ENCODE assay signal across 1 cellular context in the genomic region with DNA sequence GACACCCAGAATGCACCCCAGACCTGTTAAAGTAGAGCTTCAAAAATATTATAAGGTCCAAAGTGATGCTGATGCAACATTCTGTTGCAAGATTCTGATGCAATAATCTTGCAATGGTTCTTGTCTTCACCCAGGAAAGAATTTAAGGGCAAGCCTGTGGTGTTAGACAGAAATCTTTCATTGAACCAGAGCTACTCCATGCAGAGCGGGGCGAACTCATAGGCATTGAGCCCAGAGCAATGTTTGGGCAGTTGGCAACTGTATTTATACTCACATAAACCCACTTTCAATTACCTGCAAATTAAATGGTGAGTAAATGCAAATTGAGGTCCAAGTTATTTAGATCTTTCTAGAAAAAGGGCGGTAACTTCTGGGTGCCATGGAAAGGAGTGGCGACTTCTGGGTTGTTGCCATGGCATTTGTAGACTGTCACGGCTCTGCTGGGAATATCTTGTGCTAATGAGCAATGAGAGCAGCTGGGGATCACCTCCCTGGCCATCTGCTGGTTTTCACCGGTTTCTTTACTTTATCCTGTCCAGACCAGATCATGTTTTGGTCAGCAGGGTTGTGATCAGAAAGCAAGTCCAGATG.
TF ChIP-seq lines count a peak whose summit lies in the region.

No MANE protein-coding gene starts in this region.

TF ChIP-seq in K562, 482 proteins besides CTCF, POLR2A, EP300 and RAD21 (continued from another document and continues in another):
- TF ChIP-seq ZBTB40 (IDR thresholded peaks at IDR 0.05): no peak
- TF ChIP-seq ZBTB40 (CRISPR knock-in tag; IDR thresholded peaks at IDR 0.05): no peak
- TF ChIP-seq MBD2 (IDR thresholded peaks at IDR 0.05; ENCODE audit: borderline replicate concordance, low read depth): no peak
- no peak for TF ChIP-seq TCF7L2 (IDR thresholded peaks at IDR 0.05; ENCODE audit: low read depth, low read length)
- no peak for TF ChIP-seq ZNF12 (CRISPR knock-in tag; IDR thresholded peaks at IDR 0.05)
- TF ChIP-seq COPS2 (conservative IDR thresholded peaks at IDR 0.05): no peak
- peak; percentile 100 for TF ChIP-seq ZNF584 (CRISPR knock-in tag; IDR thresholded peaks at IDR 0.05; ENCODE audit: low read depth)
- TF ChIP-seq PHF8 (IDR thresholded peaks at IDR 0.05; ENCODE audit: borderline replicate concordance, low read length): no peak
- no peak for TF ChIP-seq HNRNPUL1 (IDR thresholded peaks at IDR 0.05; ENCODE audit: low read length)
- no peak for TF ChIP-seq BRD4 (IDR thresholded peaks at IDR 0.05)
- TF ChIP-seq SIN3B (IDR thresholded peaks at IDR 0.05; ENCODE audit: low read depth): no peak
- TF ChIP-seq PBX2 (CRISPR knock-in tag; IDR thresholded peaks at IDR 0.05; ENCODE audit: low read depth): no peak
- TF ChIP-seq PBX2 (tag; conservative IDR thresholded peaks at IDR 0.05; ENCODE audit: low read depth): peak; percentile 69; the same call in 1 of the 2 replicates
- no peak for TF ChIP-seq ZNF277 (CRISPR knock-in tag; IDR thresholded peaks at IDR 0.05; ENCODE audit: borderline replicate concordance)
- TF ChIP-seq SIX5 (IDR thresholded peaks at IDR 0.05; ENCODE audit: borderline replicate concordance in 1 of 2, insufficient read depth in 1 of 2, low read depth in 1 of 2, low read length in 2 of 2): no peak
- TF ChIP-seq SRSF1 (IDR thresholded peaks at IDR 0.05; ENCODE audit: low read depth, low read length): no peak
- peak; percentile 93 for TF ChIP-seq CEBPG (CRISPR knock-in tag; IDR thresholded peaks at IDR 0.05)
- peak; percentile 100 for TF ChIP-seq CEBPG (tag; conservative IDR thresholded peaks at IDR 0.05 in 1 of 2, IDR thresholded peaks at IDR 0.05 in 1 of 2)
- no peak for TF ChIP-seq LCOR (CRISPR knock-in tag; IDR thresholded peaks at IDR 0.05)
- peak; percentile 99 for TF ChIP-seq E2F3 (CRISPR knock-in tag; IDR thresholded peaks at IDR 0.05)
- TF ChIP-seq BHLHE40 (IDR thresholded peaks at IDR 0.05; ENCODE audit: low read length): no peak
- no peak for TF ChIP-seq CREBBP (IDR thresholded peaks at IDR 0.05; ENCODE audit: low read depth, low read length)
- TF ChIP-seq ZNF318 (IDR thresholded peaks at IDR 0.05; ENCODE audit: borderline replicate concordance in 1 of 2, low read depth in 1 of 2): no peak; a peak in 1 of 4 replicates
- TF ChIP-seq RBFOX2 (IDR thresholded peaks at IDR 0.05; ENCODE audit: low read depth, low read length): no peak
- no peak for TF ChIP-seq ATF1 (CRISPR knock-in tag; IDR thresholded peaks at IDR 0.05)
- peak; percentile 79 for TF ChIP-seq ATF1 (tag; IDR thresholded peaks at IDR 0.05)
- no peak for TF ChIP-seq CBX2 (IDR thresholded peaks at IDR 0.05; ENCODE audit: insufficient read depth, low read length, poor library complexity, severe bottlenecking)
- TF ChIP-seq SMAD1 (IDR thresholded peaks at IDR 0.05; ENCODE audit: low read depth, low read length, partially characterized antibody): no peak
- peak; percentile 98 for TF ChIP-seq ETV1 (tag; conservative IDR thresholded peaks at IDR 0.05; ENCODE audit: low read depth)
- TF ChIP-seq STAT5A (IDR thresholded peaks at IDR 0.05; ENCODE audit: borderline replicate concordance, low read length): no peak
- peak; percentile 99 for TF ChIP-seq HSF4 (CRISPR knock-in tag; IDR thresholded peaks at IDR 0.05; ENCODE audit: borderline replicate concordance)
- TF ChIP-seq PCBP2 (IDR thresholded peaks at IDR 0.05; ENCODE audit: low read depth, low read length, poor library complexity, severe bottlenecking): no peak
- peak; percentile 94 for TF ChIP-seq ZBTB34 (CRISPR knock-in tag; IDR thresholded peaks at IDR 0.05)
- TF ChIP-seq ZNF436 (CRISPR knock-in tag; IDR thresholded peaks at IDR 0.05): peak; percentile 41; the same call in 1 of the 2 replicates
- peak; percentile 97 for TF ChIP-seq ZNF785 (CRISPR knock-in tag; IDR thresholded peaks at IDR 0.05)
- peak; percentile 81; the same call in 1 of the 2 replicates for TF ChIP-seq ZNF707 (CRISPR knock-in tag; conservative IDR thresholded peaks at IDR 0.05)
